In the genomic region with DNA sequence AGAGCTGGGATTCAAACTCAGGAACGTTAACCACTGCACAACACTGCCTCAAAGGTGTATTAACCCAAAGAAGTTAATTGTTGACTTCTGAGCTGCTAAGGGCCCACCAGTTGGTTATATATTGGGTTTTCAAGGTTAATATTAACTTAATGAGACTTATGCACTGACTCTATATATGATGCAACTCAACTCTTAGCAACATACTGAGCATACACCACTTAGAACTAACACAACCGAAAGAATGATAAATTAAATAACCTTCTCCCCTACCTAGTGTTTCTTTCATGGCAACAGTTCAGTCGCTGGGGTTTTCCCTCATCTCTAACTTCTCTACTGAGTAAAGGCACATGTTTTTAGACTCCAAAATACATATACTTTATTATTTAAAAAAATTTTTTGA, we compare ENCODE assay signal across 13 cellular contexts.
DNase-seq lines count a peak whose midpoint lies in the region; ATAC-seq lines count a peak whose summit lies in the region.
"Had no signal": no experiment of that assay in that cellular context is flagged by ENCODE, and none has a peak within 500 bp of the region (broad histone marks: within the 10 kb centered on the region; RNA-seq: fewer than 3 reads in every experiment).

No MANE protein-coding gene starts in this region.

- DNase-seq in glomerular visceral epithelial cell (ENCODE audit: extremely low spot score) (peak; percentile 83), activated gamma-delta T cell (lab: John Stamatoyannopoulos, UW) (no peak), SKM-1 (lab: John Stamatoyannopoulos, UW; ENCODE audit: unreplicated experiment) (no peak), NCI-H2029 treated with DMSO at 0.1 percent for 48 hours (lab: John Stamatoyannopoulos, UW) (no peak), HuH-7.5 (ENCODE audit: low spot score) (no peak)
- DNase-seq: activated CD8-positive, alpha-beta T cell treated with anti-CD3 and anti-CD28 coated beads, Interleukin-2, amount 10 ng/mL, durations not matched to agents 7 days and 5 days; caudate nucleus; GDM1; MM.1S; NCI-H345 had no signal

- ATAC-seq in GM18520 (IDR thresholded peaks at IDR 0.05; ENCODE audit: unreplicated experiment) (peak; percentile 75), GM21528 (IDR thresholded peaks at IDR 0.05; ENCODE audit: low FRiP score, unreplicated experiment) (peak; percentile 89), HG03135 (IDR thresholded peaks at IDR 0.05; ENCODE audit: unreplicated experiment) (peak; percentile 93)
- ATAC-seq: activated CD8-positive, alpha-beta T cell treated with anti-CD3 and anti-CD28 coated beads, Interleukin-2, amount 10 ng/mL, durations not matched to agents 7 days and 5 days had no signal
